ENCODE assay signal across 14 cellular contexts in genomic region chr16:67399749-67400704, GRCh38. TPM values are rescaled to one million over a fixed set of nuclear protein-coding genes. Genes with fewer than 3 reads are reported as not detected.
DNase-seq lines count a peak whose midpoint lies in the region; ATAC-seq, FAIRE-seq and TF ChIP-seq lines count a peak whose summit lies in the region.
"Had no signal": no experiment of that assay in that cellular context is flagged by ENCODE, and none has a peak within 500 bp of the region (broad histone marks: within the 10 kb centered on the region; RNA-seq: fewer than 3 reads in every experiment).

No MANE protein-coding gene starts in this region.

- no peaks in the 10 kb centered on the region for H3K79me2 ChIP-seq in astrocyte (ENCODE audit: insufficient read depth, low read length)

- H3K4me1 Mint-ChIP-seq in astrocyte (ENCODE audit: low read depth, unreplicated experiment) = peaks cover 2% of the 10 kb centered on the region

- no peaks in the 10 kb centered on the region for H3K9me3 Mint-ChIP-seq in astrocyte (ENCODE audit: unreplicated experiment)
- H3K9me3 Mint-ChIP-seq: stimulated activated naive B cell treated with anti-CD40 and anti-IgM and Interleukin-4, amounts not matched to agents 10 μg/mL and 1 μg/mL and 100 μg/mL, for 72 hours had no signal

- intact Hi-C loops in left ventricle myocardium superior (cut with micrococcal nuclease) = no loop called here
- intact Hi-C loops in heart left ventricle (cut with DNase I) = loop anchor here in 8 of 10 donors (5.0 to 10.0 kb wide), 5 partner anchors 55 to 138 kb away; partner anchors contain the start of gene PLEKHG4 (in 1 of the 8)

- H3K27ac Mint-ChIP-seq in astrocyte (ENCODE audit: unreplicated experiment) = no peak overlapping the region
- H3K27ac Mint-ChIP-seq: stimulated activated naive B cell treated with anti-CD40 and anti-IgM and Interleukin-4, amounts not matched to agents 10 μg/mL and 1 μg/mL and 100 μg/mL, for 72 hours had no signal

- H3K4me2 ChIP-seq in astrocyte (ENCODE audit: low read length) = peak overlapping the region; percentile 66

- H3K36me3 Mint-ChIP-seq in astrocyte (ENCODE audit: low read depth, unreplicated experiment) = no peaks in the 10 kb centered on the region
- H3K36me3 Mint-ChIP-seq: stimulated activated naive B cell treated with anti-CD40 and anti-IgM and Interleukin-4, amounts not matched to agents 10 μg/mL and 1 μg/mL and 100 μg/mL, for 72 hours had no signal

- no peak overlapping the region for H3K4me3 Mint-ChIP-seq in astrocyte (ENCODE audit: unreplicated experiment)
- H3K4me3 Mint-ChIP-seq: stimulated activated naive B cell treated with anti-CD40 and anti-IgM and Interleukin-4, amounts not matched to agents 10 μg/mL and 1 μg/mL and 100 μg/mL, for 72 hours had no signal

- peak in 4 of 12 donors; percentile 1 to 15 (median 9) for TF ChIP-seq CTCF in heart left ventricle (IDR thresholded peaks at IDR 0.05)
- TF ChIP-seq CTCF in astrocyte (IDR thresholded peaks at IDR 0.05; ENCODE audit: insufficient read depth, low read depth, low read length) = peak; percentile 1

- H3K27ac ChIP-seq in heart left ventricle (no peak overlapping the region), astrocyte (ENCODE audit: low read depth, low read length) (no peak overlapping the region)
- H3K27ac ChIP-seq: esophagus muscularis mucosa, prostate gland had no signal

- H2AFZ ChIP-seq in astrocyte (ENCODE audit: low read depth, low read length) = no peak overlapping the region

- peak; percentile 34 for DNase-seq in left ventricle myocardium superior
- DNase-seq in heart left ventricle = no peak
- DNase-seq in NCI-H2171 (lab: John Stamatoyannopoulos, UW) = peak; percentile 9
- no peak for DNase-seq in astrocyte (ENCODE audit: low read depth)
- DNase-seq in inferior parietal cortex (ENCODE audit: extremely low spot score) = no peak
- DNase-seq in retina = no peak
- DNase-seq in UCSD-AML1 (lab: John Stamatoyannopoulos, UW; ENCODE audit: unreplicated experiment) = no peak
- DNase-seq in activated CD4-positive, alpha-beta T cell treated with anti-CD3 and anti-CD28 coated beads for 4 hours = no peak
- DNase-seq: HCEC 1CT, NCI-H187 treated with DMSO at 0.1 percent for 48 hours had no signal

- H3K27me3 ChIP-seq in heart left ventricle = peaks cover 0 to 11% (median 0%) of the 10 kb centered on the region in 9 donors
- no peaks in the 10 kb centered on the region for H3K27me3 ChIP-seq in astrocyte (ENCODE audit: insufficient read depth, low read length)
- H3K27me3 ChIP-seq: esophagus muscularis mucosa had no signal

- no peak overlapping the region for H3K9ac ChIP-seq in astrocyte (ENCODE audit: low read length)

- peaks cover 4% of the 10 kb centered on the region for H4K20me1 ChIP-seq in astrocyte (ENCODE audit: insufficient read depth, low read length)

- H3K4me1 ChIP-seq in heart left ventricle (peaks cover 5 to 49% (median 28%) of the 10 kb centered on the region in 12 donors), astrocyte (ENCODE audit: insufficient read depth, low read length) (peaks cover 16% of the 10 kb centered on the region)

- no peaks in the 10 kb centered on the region for H3K9me3 ChIP-seq in heart left ventricle
- no peaks in the 10 kb centered on the region for H3K9me3 ChIP-seq in astrocyte (ENCODE audit: insufficient read depth, low read depth, low read length)
- H3K9me3 ChIP-seq: esophagus muscularis mucosa, prostate gland had no signal

- no peak for FAIRE-seq in astrocyte (lab: Jason Lieb, UNC)
- FAIRE-seq: colon had no signal

- ATAC-seq in left ventricle myocardium superior = no peak
- ATAC-seq in heart left ventricle = no peak

- H3K36me3 ChIP-seq in heart left ventricle (no peaks in the 10 kb centered on the region), astrocyte (ENCODE audit: insufficient read depth, low read length) (no peaks in the 10 kb centered on the region)
- H3K36me3 ChIP-seq: prostate gland had no signal

- TF ChIP-seq POLR2A in heart left ventricle (IDR thresholded peaks at IDR 0.05) = no peak

- WGBS in heart left ventricle, 4 donors = 78 to 84% (median 79%) methylated on average over 11 to 19 of the region's 19 CpGs

- H3K4me3 ChIP-seq in heart left ventricle (no peak overlapping the region), astrocyte (ENCODE audit: insufficient read depth, low read depth, low read length) (no peak overlapping the region)
- H3K4me3 ChIP-seq: prostate gland had no signal

- H3K27me3 Mint-ChIP-seq in astrocyte (ENCODE audit: low read depth, unreplicated experiment) = peaks cover 35% of the 10 kb centered on the region

RNA-seq across cellular contexts. Expression of gene TPPP3, which starts 6.7 kb away (rescaled TPM):
- total RNA-seq in left ventricle myocardium superior (8.9 TPM), heart left ventricle (10 to 100 TPM in 5 of 9 donors, 1 to 10 TPM in 4; 7.0 to 17.0 (median 10.2) TPM), astrocyte (0.65 and 0.75 TPM in 2 replicates)
- polyA plus RNA-seq in heart left ventricle = 10 to 100 TPM; 13.4 to 20.1 TPM

RNA-seq across cellular contexts. Expression of gene ZDHHC1, which starts 16.2 kb away (rescaled TPM):
- total RNA-seq in left ventricle myocardium superior (3.5 TPM), heart left ventricle (10 to 100 TPM in 1 of 9 donors, 1 to 10 TPM in 8; 3.5 to 11.6 (median 5.4) TPM), astrocyte (3.7 and 4.4 TPM in 2 replicates)
- polyA plus RNA-seq in heart left ventricle = 1 to 10 TPM; 2.7 to 5.1 TPM

RNA-seq across cellular contexts. Expression of gene HSD11B2, which starts 30.9 kb away (rescaled TPM):
- total RNA-seq in left ventricle myocardium superior (0.89 TPM), heart left ventricle (under 1 TPM in 8 of 9 donors, not detected in 1; 0.32 to 1.00 (median 0.59) TPM), astrocyte (0.14 TPM in 1 of 2 replicates, not detected in the other)
- under 1 TPM; 0.15 to 0.26 TPM for polyA plus RNA-seq in heart left ventricle

Comparison
In these comparisons a context has a peak if more than half of its experiments do, and no peak if none do; other contexts are left out.
1. DNase-seq: peak in left ventricle myocardium superior (single experiment) and NCI-H2171 (single experiment); none in heart left ventricle (0 of 5), astrocyte (single experiment), inferior parietal cortex (single experiment), retina (single experiment), UCSD-AML1 (single experiment) and activated CD4-positive, alpha-beta T cell treated with anti-CD3 and anti-CD28 coated beads for 4 hours (0 of 2).